9 cellular contexts compared by ENCODE assay signal in the genomic region with DNA sequence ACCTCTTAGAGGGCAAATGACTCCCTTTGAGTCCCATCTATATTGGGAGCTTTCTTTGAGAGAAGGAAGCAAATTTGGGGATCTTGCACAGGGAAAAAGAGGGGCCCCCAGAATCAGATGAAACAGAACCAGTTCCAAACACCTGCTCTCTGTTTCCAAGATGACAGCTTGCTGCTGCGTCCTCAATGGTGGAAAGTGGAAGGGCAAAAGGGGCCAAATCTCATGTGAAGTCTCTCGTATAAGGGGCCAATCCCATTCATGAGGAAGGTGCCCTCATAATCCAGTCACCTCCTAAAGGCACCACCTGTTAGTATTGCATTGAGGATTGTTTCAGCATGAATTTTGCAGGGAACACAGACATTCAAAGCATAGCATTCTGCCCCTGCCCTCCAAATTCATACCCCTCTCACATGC.
DNase-seq lines count a peak whose midpoint lies in the region; ATAC-seq, FAIRE-seq and TF ChIP-seq lines count a peak whose summit lies in the region.
"Had no signal": no experiment of that assay in that cellular context is flagged by ENCODE, and none has a peak within 500 bp of the region (broad histone marks: within the 10 kb centered on the region; RNA-seq: fewer than 3 reads in every experiment).

No MANE protein-coding gene starts in this region.

- H2AFZ ChIP-seq in ACC112 (ENCODE audit: low read length, unreplicated experiment) (peak overlapping the region; percentile 69), Loucy (ENCODE audit: low read length) (no peak overlapping the region)

- no peak for FAIRE-seq in RCC 7860 (lab: Jason Lieb, UNC)
- FAIRE-seq: endometrium had no signal

- H3K27me3 ChIP-seq in ACC112 (ENCODE audit: insufficient read depth, low read length): no peaks in the 10 kb centered on the region
- H3K27me3 ChIP-seq in Loucy (ENCODE audit: insufficient read depth, low read length, poor library complexity, severe bottlenecking): no peaks in the 10 kb centered on the region
- H3K27me3 ChIP-seq in duodenal mucosa (ENCODE audit: control insufficient read depth in 1 of 2, insufficient read depth in 2 of 2, low read length in 2 of 2): no peaks in the 10 kb centered on the region

- no peaks in the 10 kb centered on the region for H3K9me3 Mint-ChIP-seq in nephron

- H3K4me3 ChIP-seq in ACC112 (ENCODE audit: low read depth, low read length) (peak overlapping the region; percentile 86), Loucy (ENCODE audit: low read length, poor library complexity, severe bottlenecking) (peak overlapping the region; percentile 87), duodenal mucosa (ENCODE audit: low read depth in 1 of 2, low read length in 2 of 2) (peak overlapping the region; percentile 67 to 98)

- H4K20me1 ChIP-seq in Loucy (ENCODE audit: insufficient read depth, low read length, poor library complexity, severe bottlenecking): peaks cover 28% of the 10 kb centered on the region

- no peaks in the 10 kb centered on the region for H3K9me3 ChIP-seq in Loucy (ENCODE audit: insufficient read depth, low read depth, low read length)
- H3K9me3 ChIP-seq in duodenal mucosa (ENCODE audit: control insufficient read depth in 1 of 2, low read length in 2 of 2): no peaks in the 10 kb centered on the region

- TF ChIP-seq CTCF in Loucy (conservative IDR thresholded peaks at IDR 0.05; ENCODE audit: low read length) (no peak), nephron (IDR thresholded peaks at IDR 0.05; ENCODE audit: unreplicated experiment in 3 of 3) (no peak)

- H3K9ac ChIP-seq in Loucy (ENCODE audit: low read depth, low read length, poor library complexity, severe bottlenecking) (peak overlapping the region; percentile 31), duodenal mucosa (ENCODE audit: low read depth in 1 of 2, low read length in 2 of 2) (peak overlapping the region; percentile 19 to 37)

- no peak for ATAC-seq in GM18861 (IDR thresholded peaks at IDR 0.05; ENCODE audit: unreplicated experiment)

- intact Hi-C loops in posterior cingulate gyrus (cut with DNase I): loop anchor here (10.0 kb wide), 1 partner anchor 213 kb away; no protein-coding TSS in a partner anchor

- no peaks in the 10 kb centered on the region for H3K36me3 Mint-ChIP-seq in nephron (ENCODE audit: low read depth)

- peaks cover 42% of the 10 kb centered on the region for H3K4me1 ChIP-seq in ACC112 (ENCODE audit: control insufficient read depth, insufficient read depth, low read length, unreplicated experiment)
- peaks cover 41% of the 10 kb centered on the region for H3K4me1 ChIP-seq in Loucy (ENCODE audit: insufficient read depth, low read length, poor library complexity, severe bottlenecking)
- peaks cover 29 to 34% of the 10 kb centered on the region in 2 donors for H3K4me1 ChIP-seq in duodenal mucosa (ENCODE audit: control insufficient read depth in 1 of 2, insufficient read depth in 2 of 2, low read length in 2 of 2)

- DNase-seq in posterior cingulate gyrus (no peak), RCC 7860 (ENCODE audit: low spot score) (no peak), HK-2 (ENCODE audit: unreplicated experiment) (no peak)

- peak overlapping the region; percentile 98 for H3K4me2 ChIP-seq in Loucy (ENCODE audit: low read depth, low read length, poor library complexity, severe bottlenecking)

- H3K79me2 ChIP-seq in ACC112 (ENCODE audit: control insufficient read depth, insufficient read depth, low read length, unreplicated experiment) (peaks cover 14% of the 10 kb centered on the region), Loucy (ENCODE audit: insufficient read depth, low read length) (peaks cover 44% of the 10 kb centered on the region)

- H3K27me3 Mint-ChIP-seq in nephron (ENCODE audit: low read depth): no peaks in the 10 kb centered on the region

- peak overlapping the region; percentile 84 for H3K27ac ChIP-seq in ACC112 (ENCODE audit: low read depth, low read length)
- peak overlapping the region; percentile 91 for H3K27ac ChIP-seq in duodenal mucosa (ENCODE audit: low read depth, low read length)

- H3K36me3 ChIP-seq in ACC112 (ENCODE audit: insufficient read depth, low read length) (peaks cover 11% of the 10 kb centered on the region), Loucy (ENCODE audit: insufficient read depth, low read length) (peaks cover 4% of the 10 kb centered on the region; the same call in 1 of the 2 replicates), duodenal mucosa (ENCODE audit: control insufficient read depth in 1 of 2, insufficient read depth in 2 of 2, low read length in 2 of 2) (peaks cover 11 to 15% of the 10 kb centered on the region in 2 donors)

- peaks cover 2% of the 10 kb centered on the region; the same call in 1 of the 2 replicates for H3F3A ChIP-seq in Loucy (ENCODE audit: low read depth)

- H3K9me2 ChIP-seq in Loucy (replicated peaks; ENCODE audit: low read depth, low read length): no peaks in the 10 kb centered on the region

- H3K4me1 Mint-ChIP-seq in nephron: peaks cover 60% of the 10 kb centered on the region

- H3K4me3 Mint-ChIP-seq in nephron: peak overlapping the region; percentile 68 to 74 (median 71)

- H3K27ac Mint-ChIP-seq in nephron: peak overlapping the region; percentile 63 to 78 (median 69)
